Comparison of ENCODE assay signal across 1 cellular context in genomic region chr1:7536891-7537591, GRCh38.
TF ChIP-seq lines count a peak whose summit lies in the region.

No MANE protein-coding gene starts in this region.

TF ChIP-seq in SK-N-SH treated with all-trans-retinoic acid at 6 μM for 48 hours, 23 proteins besides CTCF, POLR2A, EP300 and RAD21 (continued from another document):
- TF ChIP-seq CREB5 (CRISPR knock-in tag; IDR thresholded peaks at IDR 0.05; ENCODE audit: low read depth), result no peak
- no peak for TF ChIP-seq CSDC2 (CRISPR knock-in tag; IDR thresholded peaks at IDR 0.05)
- no peak for TF ChIP-seq ZC3H10 (CRISPR knock-in tag; IDR thresholded peaks at IDR 0.05)
- TF ChIP-seq TSHZ2 (CRISPR knock-in tag; IDR thresholded peaks at IDR 0.05), result no peak
- no peak for TF ChIP-seq RARB (CRISPR knock-in tag; IDR thresholded peaks at IDR 0.05)
- no peak for TF ChIP-seq ARNTL (CRISPR knock-in tag; IDR thresholded peaks at IDR 0.05; ENCODE audit: borderline replicate concordance, low read depth)
- no peak for TF ChIP-seq OSR1 (CRISPR knock-in tag; IDR thresholded peaks at IDR 0.05)
